1 cellular context compared by ENCODE assay signal in genomic region chr6:3871511-3871910, GRCh38.
TF ChIP-seq lines count a peak whose summit lies in the region.

No MANE protein-coding gene starts in this region.

TF ChIP-seq in HepG2, 621 proteins besides CTCF, POLR2A, EP300 and RAD21 (continued from another document and continues in another):
- TF ChIP-seq ZNF280D (CRISPR knock-in tag; IDR thresholded peaks at IDR 0.05) (no peak), ZNF616 (CRISPR knock-in tag; IDR thresholded peaks at IDR 0.05; ENCODE audit: low read depth) (no peak), ZNF136 (CRISPR knock-in tag; IDR thresholded peaks at IDR 0.05; ENCODE audit: low read depth) (0 out of 2 replicates have a peak, but pooled peaks have one; percentile 36), SRSF4 (IDR thresholded peaks at IDR 0.05; ENCODE audit: low read depth, low read length, poor library complexity, severe bottlenecking) (no peak), NFE2L2 (IDR thresholded peaks at IDR 0.05; ENCODE audit: low read length) (peak; percentile 50; the same call in 1 of the 2 replicates), ZBTB26 (CRISPR knock-in tag; IDR thresholded peaks at IDR 0.05; ENCODE audit: borderline replicate concordance) (peak; percentile 34; the same call in 1 of the 2 replicates), MED8 (CRISPR knock-in tag; IDR thresholded peaks at IDR 0.05; ENCODE audit: insufficient replicate concordance) (no peak), HOMEZ (CRISPR knock-in tag; IDR thresholded peaks at IDR 0.05; ENCODE audit: low read depth) (peak; percentile 70; the same call in 1 of the 2 replicates), HNF4G (IDR thresholded peaks at IDR 0.05; ENCODE audit: borderline replicate concordance, low read depth, low read length) (peak; percentile 83), HNF4G (CRISPR knock-in tag; IDR thresholded peaks at IDR 0.05; ENCODE audit: borderline replicate concordance, low read depth) (peak; percentile 76; the same call in 1 of the 2 replicates), ZNF333 (CRISPR knock-in tag; IDR thresholded peaks at IDR 0.05; ENCODE audit: borderline replicate concordance) (no peak), KDM6A (CRISPR knock-in tag; IDR thresholded peaks at IDR 0.05; ENCODE audit: low read depth) (peak; percentile 31; the same call in 1 of the 2 replicates), ZNF549 (CRISPR knock-in tag; IDR thresholded peaks at IDR 0.05) (no peak), MAZ (IDR thresholded peaks at IDR 0.05; ENCODE audit: borderline replicate concordance, low read depth, low read length) (no peak), MAZ (CRISPR knock-in tag; IDR thresholded peaks at IDR 0.05; ENCODE audit: low read depth) (no peak), KLF6 (CRISPR knock-in tag; IDR thresholded peaks at IDR 0.05) (no peak), ZNF563 (CRISPR knock-in tag; IDR thresholded peaks at IDR 0.05) (no peak), ZNF235 (CRISPR knock-in tag; IDR thresholded peaks at IDR 0.05; ENCODE audit: borderline replicate concordance) (no peak), ZHX1 (CRISPR knock-in tag; IDR thresholded peaks at IDR 0.05; ENCODE audit: low read depth) (0 out of 2 replicates have a peak, but pooled peaks have one; percentile 5), ZNF512B (CRISPR knock-in tag; IDR thresholded peaks at IDR 0.05; ENCODE audit: borderline replicate concordance) (0 out of 2 replicates have a peak, but pooled peaks have one; percentile 10), ZBTB10 (CRISPR knock-in tag; IDR thresholded peaks at IDR 0.05; ENCODE audit: borderline replicate concordance) (no peak), PHF5A (CRISPR knock-in tag; IDR thresholded peaks at IDR 0.05; ENCODE audit: low read depth, unreplicated experiment) (no peak), ZNF530 (CRISPR knock-in tag; IDR thresholded peaks at IDR 0.05; ENCODE audit: low read depth) (no peak), RNF219 (CRISPR knock-in tag; IDR thresholded peaks at IDR 0.05) (no peak), HMG20A (CRISPR knock-in tag; IDR thresholded peaks at IDR 0.05; ENCODE audit: borderline replicate concordance) (peak; percentile 77; the same call in 1 of the 2 replicates), SMYD3 (CRISPR knock-in tag; IDR thresholded peaks at IDR 0.05) (no peak)
